In genomic region chr1:186234976-186235686, GRCh38 we compare ENCODE assay signal across 18 cellular contexts.
"Had no signal": no experiment of that assay in that cellular context is flagged by ENCODE, and none has a peak within 500 bp of the region (broad histone marks: within the 10 kb centered on the region; RNA-seq: fewer than 3 reads in every experiment).

No MANE protein-coding gene starts in this region.

- H3K9me3 ChIP-seq: heart left ventricle, mucosa of descending colon, ovary, right atrium auricular region, stomach, thoracic aorta, transverse colon had no signal

- H3K4me1 Mint-ChIP-seq: naive thymus-derived CD8-positive, alpha-beta T cell; neural crest cell had no signal

- H3K27ac Mint-ChIP-seq: dendritic cell treated with granulocyte-macrophage colony-stimulating factor and Interleukin-4, amounts not matched to agents 40 ng/mL and 50 ng/mL, for 4 days; effector memory CD8-positive, alpha-beta T cell; naive thymus-derived CD8-positive, alpha-beta T cell had no signal

- DNase-seq: cerebellar nuclear complex; effector memory CD8-positive, alpha-beta T cell; heart left ventricle; hippocampal formation; kidney glomerular epithelial cell; mucosa of descending colon; naive thymus-derived CD8-positive, alpha-beta T cell; ovary; small intestine; stimulated activated CD4-positive, alpha-beta T cell treated with anti-CD3 and anti-CD28 coated beads, Interleukin-12 subunit alpha, Interleukin-12 subunit beta, amount 100 ng/mL, for 4 hours; stimulated activated naive CD4-positive, alpha-beta T cell; stomach; substantia nigra; transverse colon had no signal

- H3K9me3 Mint-ChIP-seq: dendritic cell treated with granulocyte-macrophage colony-stimulating factor and Interleukin-4, amounts not matched to agents 40 ng/mL and 50 ng/mL, for 4 days; effector memory CD8-positive, alpha-beta T cell; neural crest cell had no signal

- H3K27ac ChIP-seq: heart left ventricle, ovary, right atrium auricular region, stomach, thoracic aorta, transverse colon had no signal

- H3K27me3 ChIP-seq: heart left ventricle, ovary, right atrium auricular region, stomach, transverse colon had no signal

- H3K27me3 Mint-ChIP-seq: dendritic cell treated with granulocyte-macrophage colony-stimulating factor and Interleukin-4, amounts not matched to agents 40 ng/mL and 50 ng/mL, for 4 days had no signal

- H3K4me3 Mint-ChIP-seq: dendritic cell treated with granulocyte-macrophage colony-stimulating factor and Interleukin-4, amounts not matched to agents 40 ng/mL and 50 ng/mL, for 4 days; effector memory CD8-positive, alpha-beta T cell; naive thymus-derived CD8-positive, alpha-beta T cell; neural crest cell had no signal

- H3K4me3 ChIP-seq: heart left ventricle, mucosa of descending colon, ovary, right atrium auricular region, stomach, thoracic aorta, transverse colon had no signal

- H3K36me3 ChIP-seq: heart left ventricle, ovary, right atrium auricular region, stomach, thoracic aorta, transverse colon had no signal

- H3K4me1 ChIP-seq: heart left ventricle, right atrium auricular region, stomach, transverse colon had no signal
